In genomic region chr20:32830437-32830836, GRCh38 we compare ENCODE assay signal across 12 cellular contexts. TPM values are rescaled to one million over a fixed set of nuclear protein-coding genes. Genes with fewer than 3 reads are reported as not detected.
DNase-seq lines count a peak whose midpoint lies in the region; ATAC-seq and TF ChIP-seq lines count a peak whose summit lies in the region.
"Had no signal": no experiment of that assay in that cellular context is flagged by ENCODE, and none has a peak within 500 bp of the region (broad histone marks: within the 10 kb centered on the region; RNA-seq: fewer than 3 reads in every experiment).

No MANE protein-coding gene starts in this region.

- no peaks in the 10 kb centered on the region for H3K27me3 Mint-ChIP-seq in chondrocyte (ENCODE audit: low read depth)
- H3K27me3 Mint-ChIP-seq: activated B cell treated with CpG ODN at 0.5 μM for 24 hours had no signal

- H3K4me3 Mint-ChIP-seq in chondrocyte (ENCODE audit: unreplicated experiment) = no peak overlapping the region
- H3K4me3 Mint-ChIP-seq: activated B cell treated with CpG ODN at 0.5 μM for 24 hours had no signal

- H3K4me3 ChIP-seq in lower lobe of right lung (no peak overlapping the region), suprapubic skin (no peak overlapping the region), SJCRH30 (no peak overlapping the region)
- H3K4me3 ChIP-seq: breast epithelium had no signal

- no peaks in the 10 kb centered on the region for H3K9me3 ChIP-seq in lower lobe of right lung
- no peaks in the 10 kb centered on the region for H3K9me3 ChIP-seq in suprapubic skin
- no peaks in the 10 kb centered on the region for H3K9me3 ChIP-seq in SJCRH30 (replicated peaks)
- H3K9me3 ChIP-seq: breast epithelium had no signal

- H3K4me1 Mint-ChIP-seq in chondrocyte (ENCODE audit: low read depth) = peaks cover 34% of the 10 kb centered on the region

- TF ChIP-seq CTCF in chondrocyte (IDR thresholded peaks at IDR 0.05) (no peak), lower lobe of right lung (IDR thresholded peaks at IDR 0.05) (no peak), suprapubic skin (IDR thresholded peaks at IDR 0.05) (no peak)

- H3K4me1 ChIP-seq in lower lobe of right lung = peaks cover 32% of the 10 kb centered on the region
- peaks cover 27% of the 10 kb centered on the region for H3K4me1 ChIP-seq in suprapubic skin
- H3K4me1 ChIP-seq in SJCRH30 = peaks cover 12% of the 10 kb centered on the region
- H3K4me1 ChIP-seq: breast epithelium had no signal

- peak overlapping the region; percentile 67 for H3K27ac Mint-ChIP-seq in chondrocyte (ENCODE audit: unreplicated experiment)

- peak; percentile 96 for DNase-seq in MV-4-11 (lab: John Stamatoyannopoulos, UW)
- DNase-seq in chondrocyte (ENCODE audit: low spot score) = no peak
- DNase-seq in lower lobe of right lung = no peak
- no peak for DNase-seq in suprapubic skin (ENCODE audit: low spot score in 2 of 2)
- no peak for DNase-seq in SJCRH30
- DNase-seq: activated B cell treated with CpG ODN at 0.5 μM for 24 hours, NCI-H69 had no signal

- H3K36me3 Mint-ChIP-seq in chondrocyte (ENCODE audit: low read depth) = peaks cover 30% of the 10 kb centered on the region

- H3K36me3 ChIP-seq in lower lobe of right lung = peaks cover 76% of the 10 kb centered on the region
- peaks cover 20% of the 10 kb centered on the region for H3K36me3 ChIP-seq in suprapubic skin
- H3K36me3 ChIP-seq in SJCRH30 = peaks cover 77% of the 10 kb centered on the region
- H3K36me3 ChIP-seq: breast epithelium had no signal

- intact Hi-C loops in lower lobe of right lung (cut with DNase I) = no loop called here

- 93% methylated on average over 3 of the region's 3 CpGs for WGBS in suprapubic skin

- no peak for TF ChIP-seq EP300 in suprapubic skin (IDR thresholded peaks at IDR 0.05)

- peak overlapping the region; percentile 59 for H3K27ac ChIP-seq in lower lobe of right lung
- H3K27ac ChIP-seq in suprapubic skin = peak overlapping the region; percentile 69
- no peak overlapping the region for H3K27ac ChIP-seq in SJCRH30

- ATAC-seq in lower lobe of right lung (peak; percentile 86 to 93), HG03460 (IDR thresholded peaks at IDR 0.05; ENCODE audit: unreplicated experiment) (no peak), HG03432 (IDR thresholded peaks at IDR 0.05; ENCODE audit: unreplicated experiment) (no peak)

- TF ChIP-seq POLR2A in suprapubic skin (IDR thresholded peaks at IDR 0.05) = no peak

- H3K27me3 ChIP-seq in lower lobe of right lung (ENCODE audit: low read depth) = no peaks in the 10 kb centered on the region
- H3K27me3 ChIP-seq in suprapubic skin = no peaks in the 10 kb centered on the region
- no peaks in the 10 kb centered on the region for H3K27me3 ChIP-seq in SJCRH30
- H3K27me3 ChIP-seq: breast epithelium had no signal

- no peaks in the 10 kb centered on the region for H3K9me3 Mint-ChIP-seq in chondrocyte (ENCODE audit: low read depth)
- H3K9me3 Mint-ChIP-seq: activated B cell treated with CpG ODN at 0.5 μM for 24 hours had no signal

RNA-seq across cellular contexts. Expression of gene MAPRE1, which starts 10.7 kb away (rescaled TPM):
- total RNA-seq in chondrocyte = 121 to 177 TPM (median 176 TPM) in 3 replicates
- 82.8 TPM for total RNA-seq in lower lobe of right lung
- total RNA-seq in suprapubic skin = 10 to 100 TPM; 41.9 to 67.8 (median 53.2) TPM
- total RNA-seq in SJCRH30 (2014; rRNA removed; shearing (Covaris generic)) = 322 and 324 TPM in 2 replicates

RNA-seq across cellular contexts. Expression of gene EFCAB8, which starts 28.3 kb away (rescaled TPM):
- 0.32 to 0.67 TPM (median 0.51 TPM) in 3 replicates for total RNA-seq in chondrocyte
- total RNA-seq in lower lobe of right lung = 0.30 TPM
- under 1 TPM in 2 of 4 donors, not detected in 2; 0.76 to 0.89 TPM for total RNA-seq in suprapubic skin
- total RNA-seq in SJCRH30 (2014; rRNA removed; shearing (Covaris generic)) = 0.28 and 0.58 TPM in 2 replicates
- total RNA-seq: HT1080, lower leg skin had no signal

Comparison
In these comparisons a context has a peak if more than half of its experiments do, and no peak if none do; other contexts are left out.
1. ATAC-seq: peak in lower lobe of right lung (2 of 2); none in HG03460 (single experiment) and HG03432 (single experiment).